8 cellular contexts compared by ENCODE assay signal in the genomic region with DNA sequence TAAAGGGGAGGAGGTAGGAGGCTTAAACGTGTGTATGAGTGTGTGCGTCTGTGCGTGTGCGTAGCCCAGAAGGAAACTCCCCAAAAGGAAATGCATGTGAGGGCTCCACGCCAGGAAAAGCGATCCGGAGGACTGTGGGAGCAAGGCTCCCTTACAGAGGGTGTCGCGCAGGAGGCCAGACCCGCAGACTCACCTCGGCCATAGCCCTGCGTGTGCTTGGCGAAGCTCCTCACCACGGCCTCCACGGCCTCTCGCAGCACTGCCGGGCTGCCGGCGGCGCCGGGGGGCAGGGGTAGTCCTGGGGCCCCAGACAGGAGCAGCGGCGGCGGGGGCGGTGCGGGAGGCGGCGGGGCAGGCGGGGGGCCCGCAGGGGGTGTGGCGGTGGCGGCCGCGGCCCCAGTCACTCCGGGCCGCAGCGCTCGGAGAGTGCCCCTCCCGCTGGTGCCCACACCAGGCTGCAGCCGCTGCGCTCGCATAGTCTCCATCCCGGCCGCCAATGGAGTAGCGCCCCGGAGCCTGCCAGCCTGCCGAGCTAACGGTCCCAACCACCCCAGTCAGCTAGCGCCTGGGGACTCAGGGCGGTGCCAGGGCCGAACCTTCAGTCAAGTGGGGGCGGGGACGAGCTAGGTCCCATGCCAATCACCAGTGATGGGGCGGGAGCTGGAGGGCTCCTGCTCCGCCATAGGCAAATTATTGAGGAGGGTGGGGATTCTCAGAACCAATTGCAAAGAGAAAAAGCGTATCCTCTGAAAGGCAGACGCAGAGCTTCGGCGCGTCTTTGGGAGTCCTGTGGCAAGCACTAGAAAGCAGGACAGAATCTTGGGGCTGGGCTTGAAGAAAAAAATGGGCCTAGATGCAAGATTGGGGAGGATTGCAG. TPM values are rescaled to one million over a fixed set of nuclear protein-coding genes. Genes with fewer than 3 reads are reported as not detected.
DNase-seq lines count a peak whose midpoint lies in the region; ATAC-seq and TF ChIP-seq lines count a peak whose summit lies in the region.

Gene LIX1L, minus strand, starts transcription at position 575 of the 877 bp plus-strand sequence. Its CDS starts 90 bp downstream, at position 485.

- TF ChIP-seq POLR2A in GM18951 (IDR thresholded peaks at IDR 0.05; ENCODE audit: extremely low read depth, insufficient read depth, insufficient read length) (peak; percentile 79), spleen (IDR thresholded peaks at IDR 0.05) (peak; percentile 38 to 81 (median 62))

- peak within 1 kb of the TSS; percentile 94 for H3K27ac Mint-ChIP-seq in activated B cell treated with CpG ODN at 0.5 μM for 24 hours

- H3K36me3 Mint-ChIP-seq in activated B cell treated with CpG ODN at 0.5 μM for 24 hours (ENCODE audit: low read depth), result peaks cover 13% of the 10 kb centered on the region

- H3K27me3 ChIP-seq in AG04450 (ENCODE audit: control insufficient read depth, insufficient read depth, low read length) (no peaks in the 10 kb centered on the region), spleen (replicated peaks in 1 of 7) (peaks cover 0 to 14% (median 0%) of the 10 kb centered on the region in 7 donors)

- H3K9me3 ChIP-seq in AG04450 (ENCODE audit: control insufficient read depth, insufficient read depth, low read length), result no peaks in the 10 kb centered on the region; the same call in 1 of the 2 replicates
- H3K9me3 ChIP-seq in spleen, result no peaks in the 10 kb centered on the region

- TF ChIP-seq CTCF in AG04450 (IDR thresholded peaks at IDR 0.05; ENCODE audit: low read depth, low read length), result no peak
- TF ChIP-seq CTCF in activated B cell treated with CpG ODN at 0.5 μM for 24 hours (IDR thresholded peaks at IDR 0.05), result no peak
- peak in 2 of 11 experiments; percentile 18 to 28 for TF ChIP-seq CTCF in spleen (IDR thresholded peaks at IDR 0.05 in 8 of 11, conservative IDR thresholded peaks at IDR 0.05 in 3 of 11)

- peak within 1 kb of the TSS; percentile 84 for H3K4me3 ChIP-seq in AG04450 (ENCODE audit: low read depth, low read length)
- peak within 1 kb of the TSS; percentile 50 to 91 (median 80) for H3K4me3 ChIP-seq in spleen

- H3K9me3 Mint-ChIP-seq in activated B cell treated with CpG ODN at 0.5 μM for 24 hours, result no peaks in the 10 kb centered on the region

- H3K27ac ChIP-seq in AG04450 (ENCODE audit: low read depth, low read length) (peak within 1 kb of the TSS; percentile 76), caudate nucleus (ENCODE audit: low read depth, low read length) (peak within 1 kb of the TSS; percentile 93), spleen (peak within 1 kb of the TSS; percentile 76 to 99 (median 96))

- H3K36me3 ChIP-seq in spleen, result peaks cover 0 to 4% (median 0%) of the 10 kb centered on the region in 6 donors

- WGBS in spleen, 5 donors, result 0 to 1% (median 0%) methylated on average over 27 to 60 of the region's 60 CpGs

- H3K4me3 Mint-ChIP-seq in activated B cell treated with CpG ODN at 0.5 μM for 24 hours, result peak within 1 kb of the TSS; percentile 96

- POLR2A ChIA-PET in AG04450 (lab: Yijun Ruan, JAX), result interaction anchor here (0.5 to 2.6 kb wide), 8 partner anchors 16 to 112 kb away, joined by 3 to 22 read pairs (median 4); partner anchors contain the start of genes NUDT17, PIAS3 and RBM8A
- POLR2A ChIA-PET in activated B cell treated with CpG ODN at 0.5 μM for 24 hours (lab: Charles Lee), result interaction anchor here (0.6 to 4.7 kb wide), 25 partner anchors 8 to 677 kb away, joined by 3 to 88 read pairs (median 7); partner anchors contain the start of genes NUDT17, PEX11B, PIAS3 and POLR3C

- no peaks in the 10 kb centered on the region for H3K27me3 Mint-ChIP-seq in activated B cell treated with CpG ODN at 0.5 μM for 24 hours

- ATAC-seq in HG03196 (IDR thresholded peaks at IDR 0.05; ENCODE audit: unreplicated experiment), result peak; percentile 83
- ATAC-seq in activated B cell treated with CpG ODN at 0.5 μM for 24 hours (ENCODE audit: low read depth), result peak; percentile 89

- CTCF ChIA-PET in AG04450 (lab: Charles Lee), result interaction anchor here (0.7 to 1.8 kb wide), 5 partner anchors 9 to 31 kb away, joined by 3 to 9 read pairs (median 6); partner anchors contain the start of gene RBM8A
- CTCF ChIA-PET in activated B cell treated with CpG ODN at 0.5 μM for 24 hours (lab: Charles Lee), result interaction anchor here (0.8 to 2.6 kb wide), 10 partner anchors 8 to 112 kb away, joined by 3 to 23 read pairs (median 5); partner anchors contain the start of genes NUDT17 and RBM8A

- peak; percentile 89 for DNase-seq in AG04450 (ENCODE audit: low read depth, low spot score)
- DNase-seq in NCI-H345 (lab: John Stamatoyannopoulos, UW), result peak; percentile 100
- DNase-seq in activated B cell treated with CpG ODN at 0.5 μM for 24 hours, result peak; percentile 87
- DNase-seq in caudate nucleus (lab: John Stamatoyannopoulos, UW), result peak; percentile 35 to 99 (median 96)
- DNase-seq in inferior parietal cortex (ENCODE audit: extremely low spot score), result peak; percentile 96
- peak; percentile 99 for DNase-seq in spleen

- intact Hi-C loops in activated B cell treated with CpG ODN at 0.5 μM for 24 hours (cut with micrococcal nuclease), result loop anchor here (1.0 kb wide), 4 partner anchors 22 to 39 kb away; partner anchors contain the start of genes PEX11B and RBM8A
- intact Hi-C loops in spleen (cut with DNase I; ENCODE audit: low total_unique reads), result no loop called here

- peaks cover 34 to 95% (median 81%) of the 10 kb centered on the region in 6 donors for H3K4me1 ChIP-seq in spleen

- in situ Hi-C loops in GM18951 (cut with MboI; ENCODE audit: low sequenced_read_pairs, unreplicated experiment), result no loop called here

- H3K4me1 Mint-ChIP-seq in activated B cell treated with CpG ODN at 0.5 μM for 24 hours, result peaks cover 64% of the 10 kb centered on the region

RNA-seq across cellular contexts. Expression of gene LIX1L, which starts in this region (rescaled TPM):
- polyA plus RNA-seq in AG04450 (2011; rRNA removed), result 39.3 and 47.2 TPM in 2 replicates
- 25.7 and 33.3 TPM in 2 replicates for polyA minus RNA-seq in AG04450 (2011; rRNA and poly(A)+ RNA removed)
- total RNA-seq in activated B cell treated with CpG ODN at 0.5 μM for 24 hours, result 30.1 and 31.7 TPM in 2 replicates
- total RNA-seq in spleen, result 10 to 100 TPM; 35.1 to 52.9 (median 39.5) TPM
- polyA plus RNA-seq in spleen, result 10 to 100 TPM; 11.0 to 17.8 (median 14.4) TPM

Comparison
In these comparisons a context has a peak if more than half of its experiments do, and no peak if none do; other contexts are left out.
1. Peak in every context shown above with its lines: DNase-seq, ATAC-seq, H3K4me3 ChIP-seq and H3K27ac ChIP-seq.